ENCODE assay signal across 15 cellular contexts in genomic region chr11:35590412-35590811, GRCh38.
"Had no signal": no experiment of that assay in that cellular context is flagged by ENCODE, and none has a peak within 500 bp of the region (broad histone marks: within the 10 kb centered on the region; RNA-seq: fewer than 3 reads in every experiment).

No MANE protein-coding gene starts in this region.

- ATAC-seq: activated CD8-positive, alpha-beta T cell treated with anti-CD3 and anti-CD28 coated beads for 36 hours; stimulated activated naive CD8-positive, alpha-beta T cell treated with anti-CD3 and anti-CD28 coated beads, Interleukin-15, Interleukin-2, amounts not matched to agents 100 U/mL and 50 U/mL, for 24 hours; upper lobe of right lung had no signal

- H3K9me3 Mint-ChIP-seq: activated CD8-positive, alpha-beta T cell treated with anti-CD3 and anti-CD28 coated beads for 36 hours; neural crest cell had no signal

- H3K27ac Mint-ChIP-seq: activated CD8-positive, alpha-beta T cell treated with anti-CD3 and anti-CD28 coated beads for 36 hours had no signal

- H2AFZ ChIP-seq: hepatocyte had no signal

- H3K4me3 Mint-ChIP-seq: activated CD8-positive, alpha-beta T cell treated with anti-CD3 and anti-CD28 coated beads for 36 hours; neural crest cell had no signal

- H3K36me3 ChIP-seq: ascending aorta, esophagus squamous epithelium, ovary, upper lobe of right lung had no signal

- H3K4me1 ChIP-seq: esophagus squamous epithelium, testis, upper lobe of right lung had no signal

- H3K79me2 ChIP-seq: hepatocyte had no signal

- H3K27me3 ChIP-seq: ascending aorta, hepatocyte, ovary, testis, upper lobe of right lung had no signal

- H3K4me3 ChIP-seq: ascending aorta, esophagus squamous epithelium, hepatocyte, ovary, testis, upper lobe of right lung had no signal

- H3K27ac ChIP-seq: ascending aorta, esophagus squamous epithelium, hepatocyte, ovary, testis, upper lobe of right lung, VCaP had no signal

- H3K9me3 ChIP-seq: ascending aorta, esophagus squamous epithelium, ovary, testis, upper lobe of right lung had no signal

- H3K4me2 ChIP-seq: hepatocyte had no signal

- DNase-seq: activated CD8-positive, alpha-beta memory T cell treated with anti-CD3 and anti-CD28 coated beads, Interleukin-2, amount 50 U/mL, for 4 hours; activated CD8-positive, alpha-beta T cell treated with anti-CD3 and anti-CD28 coated beads for 36 hours; esophagus squamous epithelium; ovary; stimulated activated CD4-positive, alpha-beta T cell treated with anti-CD3 and anti-CD28 coated beads, Interleukin-4, amount 100 ng/mL, for 1 hour; stimulated activated CD8-positive, alpha-beta memory T cell treated with anti-CD3 and anti-CD28 coated beads, Interleukin-4, amount 100 ng/mL, for 48 hours; stimulated activated naive CD8-positive, alpha-beta T cell treated with anti-CD3 and anti-CD28 coated beads, Interleukin-15, Interleukin-2, amounts not matched to agents 100 U/mL and 50 U/mL, for 24 hours; T-helper 9 cell; testis; upper lobe of right lung had no signal

- FAIRE-seq: colon had no signal
